ENCODE assay signal across 1 cellular context in the genomic region with DNA sequence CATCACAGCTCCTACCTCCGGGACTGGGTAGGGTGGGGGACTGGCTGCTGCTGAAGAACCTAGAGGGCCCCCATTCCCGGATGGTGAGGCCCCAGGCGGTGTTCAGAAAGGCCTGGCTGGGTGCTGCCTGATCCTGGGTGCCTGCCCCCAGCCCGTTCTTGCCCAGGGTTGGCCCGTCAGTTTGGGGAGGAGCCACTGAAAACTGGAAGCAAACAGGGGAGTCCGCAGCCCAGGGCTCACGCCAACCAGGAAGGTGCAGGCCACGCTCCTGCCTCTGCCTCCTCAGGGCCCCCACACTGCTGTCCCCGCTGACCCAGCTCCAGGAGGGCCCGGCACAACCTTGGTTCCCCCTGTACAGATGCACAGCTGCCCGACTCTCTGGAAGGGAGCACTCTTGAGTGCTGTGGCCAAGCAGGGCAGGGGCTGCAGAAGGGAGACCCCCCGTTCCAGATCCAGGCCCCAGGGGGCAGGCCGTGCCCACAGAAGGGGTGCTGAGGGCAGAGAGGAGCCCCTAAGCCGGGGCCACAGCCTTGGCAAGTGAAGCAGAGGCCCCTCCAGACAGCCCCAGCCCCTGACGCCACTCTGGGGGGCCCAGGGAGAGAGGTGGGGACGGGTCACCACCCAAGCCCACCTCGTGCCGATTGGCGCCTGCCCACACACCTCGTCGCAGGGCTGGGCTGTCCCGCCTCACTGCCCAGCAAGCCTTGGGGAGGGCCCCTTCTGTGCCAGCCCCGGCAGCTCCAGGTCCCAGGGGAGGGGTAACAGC.
TF ChIP-seq lines count a peak whose summit lies in the region.

No MANE protein-coding gene starts in this region.

TF ChIP-seq in IMR-90, 13 proteins besides CTCF, POLR2A, EP300 and RAD21:
- TF ChIP-seq MAFK (IDR thresholded peaks at IDR 0.05; ENCODE audit: low read depth, low read length) (no peak), CHD1 (IDR thresholded peaks at IDR 0.05; ENCODE audit: low read depth, low read length) (no peak), MXI1 (IDR thresholded peaks at IDR 0.05; ENCODE audit: borderline replicate concordance, low read depth, low read length) (no peak), MAZ (IDR thresholded peaks at IDR 0.05; ENCODE audit: borderline replicate concordance, low read depth, low read length) (no peak), FOS (IDR thresholded peaks at IDR 0.05; ENCODE audit: low read depth, low read length) (no peak), RCOR1 (IDR thresholded peaks at IDR 0.05; ENCODE audit: insufficient replicate concordance, low read length) (no peak), NFE2L2 (IDR thresholded peaks at IDR 0.05; ENCODE audit: low read depth, low read length) (no peak), SMC3 (IDR thresholded peaks at IDR 0.05; ENCODE audit: low read depth, low read length) (no peak)
- TF ChIP-seq, protein P1, sequence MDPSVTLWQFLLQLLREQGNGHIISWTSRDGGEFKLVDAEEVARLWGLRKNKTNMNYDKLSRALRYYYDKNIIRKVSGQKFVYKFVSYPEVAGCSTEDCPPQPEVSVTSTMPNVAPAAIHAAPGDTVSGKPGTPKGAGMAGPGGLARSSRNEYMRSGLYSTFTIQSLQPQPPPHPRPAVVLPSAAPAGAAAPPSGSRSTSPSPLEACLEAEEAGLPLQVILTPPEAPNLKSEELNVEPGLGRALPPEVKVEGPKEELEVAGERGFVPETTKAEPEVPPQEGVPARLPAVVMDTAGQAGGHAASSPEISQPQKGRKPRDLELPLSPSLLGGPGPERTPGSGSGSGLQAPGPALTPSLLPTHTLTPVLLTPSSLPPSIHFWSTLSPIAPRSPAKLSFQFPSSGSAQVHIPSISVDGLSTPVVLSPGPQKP (IDR thresholded peaks at IDR 0.05; ENCODE audit: borderline replicate concordance, low read depth, low read length), result no peak
